17 cellular contexts compared by ENCODE assay signal in genomic region chr7:143042821-143043271, GRCh38. TPM values are rescaled to one million over a fixed set of nuclear protein-coding genes. Genes with fewer than 3 reads are reported as not detected.
DNase-seq lines count a peak whose midpoint lies in the region; ATAC-seq and TF ChIP-seq lines count a peak whose summit lies in the region.
"Had no signal": no experiment of that assay in that cellular context is flagged by ENCODE, and none has a peak within 500 bp of the region (broad histone marks: within the 10 kb centered on the region; RNA-seq: fewer than 3 reads in every experiment).

No MANE protein-coding gene starts in this region.

- no peak overlapping the region for H3K9ac ChIP-seq in SK-N-SH

- DNase-seq in SK-N-SH = no peak
- peak; percentile 14 for DNase-seq in amniotic epithelial cell (ENCODE audit: low read depth)
- DNase-seq in DMS153 (lab: John Stamatoyannopoulos, UW) = no peak
- DNase-seq in activated CD8-positive, alpha-beta memory T cell treated with anti-CD3 and anti-CD28 coated beads, Interleukin-2, amount 10 ng/mL, durations not matched to agents 7 days and 5 days = no peak
- DNase-seq in coronary artery (ENCODE audit: low spot score) = no peak
- DNase-seq in NCI-H1436 (lab: John Stamatoyannopoulos, UW) = no peak
- DNase-seq: 8988T; activated T-cell treated with anti-CD3 and anti-CD28 coated beads for 4 hours; CD4-positive, CD25-positive, alpha-beta regulatory T cell; foreskin melanocyte; NCI-H2171 treated with DMSO at 0.1 percent for 48 hours had no signal

- H3K4me2 ChIP-seq in SK-N-SH = no peak overlapping the region

- H3K27me3 ChIP-seq in SK-N-SH (ENCODE audit: insufficient read depth) = no peaks in the 10 kb centered on the region

- no peaks in the 10 kb centered on the region for H3K4me1 Mint-ChIP-seq in activated CD8-positive, alpha-beta memory T cell treated with anti-CD3 and anti-CD28 coated beads, Interleukin-2, amount 10 ng/mL, durations not matched to agents 7 days and 5 days
- H3K4me1 Mint-ChIP-seq: activated naive CD4-positive, alpha-beta T cell treated with anti-CD3 and anti-CD28 coated beads, Interleukin-2, amount 50 U/mL, for 24 hours; CD4-positive, CD25-positive, alpha-beta regulatory T cell had no signal

- CTCF ChIA-PET in SK-N-SH (lab: Yijun Ruan, JAX) = interaction anchor here (1.8 to 2.1 kb wide), 2 partner anchors 35 to 39 kb away, joined by 7 to 8 read pairs; no protein-coding TSS in a partner anchor
- CTCF ChIA-PET in activated CD8-positive, alpha-beta memory T cell treated with anti-CD3 and anti-CD28 coated beads, Interleukin-2, amount 10 ng/mL, durations not matched to agents 7 days and 5 days (lab: Charles Lee) = no interaction called here

- no peaks in the 10 kb centered on the region for H3K36me3 ChIP-seq in SK-N-SH (replicated peaks in 1 of 2; ENCODE audit: control insufficient read depth in 1 of 2, insufficient read depth in 2 of 2, low read length in 1 of 2)
- H3K36me3 ChIP-seq in mesodermal cell (ENCODE audit: control insufficient read depth, insufficient read depth, low read length) = no peaks in the 10 kb centered on the region

- no peaks in the 10 kb centered on the region for H3K9me2 ChIP-seq in SK-N-SH

- 0 out of 4 replicates have a peak, but pooled peaks cover 0 to 5% of the 10 kb centered on the region in 2 experiments for H3K4me1 ChIP-seq in SK-N-SH (ENCODE audit: control insufficient read depth in 1 of 2, insufficient read depth in 2 of 2, low read depth in 1 of 2, low read length in 1 of 2)
- H3K4me1 ChIP-seq in mesodermal cell (ENCODE audit: control insufficient read depth, insufficient read depth, low read length, poor library complexity, severe bottlenecking) = peaks cover 12% of the 10 kb centered on the region

- no peak overlapping the region for H3K4me3 Mint-ChIP-seq in activated CD8-positive, alpha-beta memory T cell treated with anti-CD3 and anti-CD28 coated beads, Interleukin-2, amount 10 ng/mL, durations not matched to agents 7 days and 5 days
- H3K4me3 Mint-ChIP-seq: activated naive CD4-positive, alpha-beta T cell treated with anti-CD3 and anti-CD28 coated beads, Interleukin-2, amount 50 U/mL, for 24 hours; CD4-positive, CD25-positive, alpha-beta regulatory T cell; T-helper 1 cell treated with Interleukin-12 subunit alpha and Interleukin-12 subunit beta and Interleukin-4 antibody, amounts not matched to agents 30 μg/mL and 1 μg/mL, for 36 hours had no signal

- 41% methylated on average over 6 of the region's 6 CpGs for WGBS in SK-N-SH (ENCODE audit: low lambda C conversion rate)
- WGBS in mesodermal cell (ENCODE audit: insufficient coverage in 2 of 2), 2 experiments = 62 to 80% methylated on average over 3 to 4 of the region's 6 CpGs

- H3K9me3 Mint-ChIP-seq in activated CD8-positive, alpha-beta memory T cell treated with anti-CD3 and anti-CD28 coated beads, Interleukin-2, amount 10 ng/mL, durations not matched to agents 7 days and 5 days (ENCODE audit: low read depth) = no peaks in the 10 kb centered on the region
- H3K9me3 Mint-ChIP-seq: activated naive CD4-positive, alpha-beta T cell treated with anti-CD3 and anti-CD28 coated beads, Interleukin-2, amount 50 U/mL, for 24 hours; CD4-positive, CD25-positive, alpha-beta regulatory T cell; T-helper 1 cell treated with Interleukin-12 subunit alpha and Interleukin-12 subunit beta and Interleukin-4 antibody, amounts not matched to agents 30 μg/mL and 1 μg/mL, for 36 hours had no signal

- H3K79me2 ChIP-seq in SK-N-SH (ENCODE audit: insufficient read depth) = no peaks in the 10 kb centered on the region

- H3K27ac ChIP-seq in SK-N-SH (ENCODE audit: low read depth in 2 of 2, low read length in 1 of 2) (peak overlapping the region in 1 of 2 experiments; percentile 53; a peak in 2 of 4 replicates), mesodermal cell (ENCODE audit: low read depth, low read length, severe bottlenecking) (peak overlapping the region; percentile 76), coronary artery (no peak overlapping the region)

- H3F3A ChIP-seq in SK-N-SH (replicated peaks; ENCODE audit: insufficient read depth) = no peaks in the 10 kb centered on the region

- no peak for TF ChIP-seq CTCF in SK-N-SH (IDR thresholded peaks at IDR 0.05)
- TF ChIP-seq CTCF in coronary artery (IDR thresholded peaks at IDR 0.05) = no peak

- no peak overlapping the region for H3K27ac Mint-ChIP-seq in activated CD8-positive, alpha-beta memory T cell treated with anti-CD3 and anti-CD28 coated beads, Interleukin-2, amount 10 ng/mL, durations not matched to agents 7 days and 5 days
- H3K27ac Mint-ChIP-seq: activated naive CD4-positive, alpha-beta T cell treated with anti-CD3 and anti-CD28 coated beads, Interleukin-2, amount 50 U/mL, for 24 hours; CD4-positive, CD25-positive, alpha-beta regulatory T cell; T-helper 1 cell treated with Interleukin-12 subunit alpha and Interleukin-12 subunit beta and Interleukin-4 antibody, amounts not matched to agents 30 μg/mL and 1 μg/mL, for 36 hours had no signal

- 0 out of 2 replicates have a peak overlapping the region, but pooled peaks have one; percentile 23 for H2AFZ ChIP-seq in SK-N-SH (ENCODE audit: low read depth)

- no peaks in the 10 kb centered on the region for H4K20me1 ChIP-seq in SK-N-SH (ENCODE audit: insufficient read depth)

- H3K27me3 Mint-ChIP-seq in activated CD8-positive, alpha-beta memory T cell treated with anti-CD3 and anti-CD28 coated beads, Interleukin-2, amount 10 ng/mL, durations not matched to agents 7 days and 5 days = peaks cover 20% of the 10 kb centered on the region

- no peak for TF ChIP-seq RAD21 in SK-N-SH (IDR thresholded peaks at IDR 0.05; ENCODE audit: low read length)

- ATAC-seq in SK-N-SH treated with all-trans-retinoic acid at 6 μM for 48 hours = no peak; the same call in 1 of the 3 replicates
- ATAC-seq in activated CD8-positive, alpha-beta memory T cell treated with anti-CD3 and anti-CD28 coated beads, Interleukin-2, amount 10 ng/mL, durations not matched to agents 7 days and 5 days = no peak
- ATAC-seq: activated CD4-positive, CD25-positive, alpha-beta regulatory T cell treated with anti-CD3 and anti-CD28 coated beads, Interleukin-2, amount 50 U/mL, for 24 hours had no signal

- H3K9me3 ChIP-seq in SK-N-SH = no peaks in the 10 kb centered on the region
- H3K9me3 ChIP-seq in mesodermal cell (ENCODE audit: control insufficient read depth, low read length) = no peaks in the 10 kb centered on the region

- POLR2A ChIA-PET in SK-N-SH (lab: Yijun Ruan, JAX) = no interaction called here

- TF ChIP-seq EP300 in SK-N-SH (IDR thresholded peaks at IDR 0.05; ENCODE audit: borderline replicate concordance in 1 of 2, low read depth in 1 of 2, low read length in 1 of 2) = no peak

- H3K4me3 ChIP-seq in SK-N-SH (ENCODE audit: low read depth in 2 of 2, low read length in 1 of 2) = no peak overlapping the region
- no peak overlapping the region for H3K4me3 ChIP-seq in mesodermal cell (ENCODE audit: extremely low read depth, insufficient read depth, low read length, poor library complexity, severe bottlenecking)
- no peak overlapping the region for H3K4me3 ChIP-seq in coronary artery

- no peaks in the 10 kb centered on the region for H3K36me3 Mint-ChIP-seq in activated CD8-positive, alpha-beta memory T cell treated with anti-CD3 and anti-CD28 coated beads, Interleukin-2, amount 10 ng/mL, durations not matched to agents 7 days and 5 days
- H3K36me3 Mint-ChIP-seq: activated naive CD4-positive, alpha-beta T cell treated with anti-CD3 and anti-CD28 coated beads, Interleukin-2, amount 50 U/mL, for 24 hours; CD4-positive, CD25-positive, alpha-beta regulatory T cell had no signal

TF ChIP-seq in SK-N-SH, 30 proteins besides CTCF, POLR2A, EP300 and RAD21 (continues in another document):
- TF ChIP-seq SIN3A (IDR thresholded peaks at IDR 0.05; ENCODE audit: borderline replicate concordance, low read depth, low read length) (no peak), POLR2AphosphoS5 (IDR thresholded peaks at IDR 0.05; ENCODE audit: low read depth, low read length) (no peak), TEAD4 (IDR thresholded peaks at IDR 0.05; ENCODE audit: borderline replicate concordance, insufficient read depth) (no peak)

TF ChIP-seq in SK-N-SH treated with all-trans-retinoic acid at 6 μM for 48 hours, 23 proteins besides CTCF, POLR2A, EP300 and RAD21 (continues in another document):
- TF ChIP-seq CREB5 (CRISPR knock-in tag; IDR thresholded peaks at IDR 0.05; ENCODE audit: low read depth) = no peak
- TF ChIP-seq BACH2 (CRISPR knock-in tag; IDR thresholded peaks at IDR 0.05; ENCODE audit: borderline replicate concordance) = no peak
- no peak for TF ChIP-seq ISL1 (CRISPR knock-in tag; IDR thresholded peaks at IDR 0.05)
- no peak for TF ChIP-seq TOX (CRISPR knock-in tag; IDR thresholded peaks at IDR 0.05; ENCODE audit: borderline replicate concordance)

RNA-seq across cellular contexts. Expression of gene OR6V1, which starts 9.3 kb away (rescaled TPM):
- polyA plus RNA-seq in SK-N-SH (2012; rRNA removed) = not detected in 2 replicates
- not detected in 2 replicates for polyA plus RNA-seq in SK-N-SH (2012; cell fraction: cytosol; rRNA removed)
- not detected in 2 replicates for polyA plus RNA-seq in SK-N-SH (2012; cell fraction: nucleus; rRNA removed)
- not detected for polyA plus RNA-seq in mesodermal cell (2013, experiment 1 of 2)
- not detected for polyA plus RNA-seq in mesodermal cell (2013, experiment 2 of 2)
- not detected for total RNA-seq in activated CD8-positive, alpha-beta memory T cell treated with anti-CD3 and anti-CD28 coated beads, Interleukin-2, amount 10 ng/mL, durations not matched to agents 7 days and 5 days
- total RNA-seq: CD4-positive, CD25-positive, alpha-beta regulatory T cell; omental fat pad had no signal
- polyA plus RNA-seq: CD4-positive, CD25-positive, alpha-beta regulatory T cell had no signal

RNA-seq across cellular contexts. Expression of gene OR9A2, which starts 15.9 kb away (rescaled TPM):
- not detected in 2 replicates for polyA plus RNA-seq in SK-N-SH (2012; rRNA removed)
- not detected in 2 replicates for polyA plus RNA-seq in SK-N-SH (2012; cell fraction: cytosol; rRNA removed)
- polyA plus RNA-seq in SK-N-SH (2012; cell fraction: nucleus; rRNA removed) = not detected in 2 replicates
- not detected for polyA plus RNA-seq in mesodermal cell (2013, experiment 1 of 2)
- not detected for polyA plus RNA-seq in mesodermal cell (2013, experiment 2 of 2)
- total RNA-seq in activated CD8-positive, alpha-beta memory T cell treated with anti-CD3 and anti-CD28 coated beads, Interleukin-2, amount 10 ng/mL, durations not matched to agents 7 days and 5 days = not detected
- total RNA-seq: CD4-positive, CD25-positive, alpha-beta regulatory T cell; omental fat pad had no signal
- polyA plus RNA-seq: CD4-positive, CD25-positive, alpha-beta regulatory T cell had no signal
